Comparison of ENCODE assay signal across 8 cellular contexts in the genomic region with DNA sequence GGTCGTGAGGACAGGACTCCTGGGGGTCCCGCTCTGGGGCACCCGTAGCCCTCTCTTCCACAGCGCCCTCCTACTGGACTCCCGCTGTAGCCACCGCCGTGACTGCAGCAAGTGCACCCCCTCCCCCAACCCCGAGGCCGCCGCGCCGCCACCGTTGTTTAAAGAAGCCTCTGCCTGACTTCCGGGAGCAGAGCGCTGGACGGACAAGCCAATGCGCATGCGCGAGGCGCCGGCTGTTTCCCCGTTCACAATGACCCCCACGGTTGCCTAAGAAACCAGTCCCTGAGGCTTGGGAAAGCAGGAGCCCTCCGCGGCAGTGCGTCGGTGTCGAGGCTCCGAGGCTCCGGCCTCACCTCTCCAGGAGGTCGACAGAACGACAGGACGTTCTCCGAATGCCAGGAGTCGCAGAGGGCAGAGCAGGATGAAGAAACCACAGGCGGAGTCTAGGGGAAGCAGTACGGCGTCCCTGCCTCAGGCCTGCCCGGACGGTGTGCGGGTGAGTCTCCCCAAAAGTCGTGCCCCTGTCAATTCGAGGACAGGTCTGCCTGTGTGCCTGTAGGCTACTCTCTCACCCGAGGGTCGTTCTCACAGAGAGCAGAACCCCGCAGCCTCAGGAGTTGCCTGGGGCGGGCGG.
A peak's percentile ranks its signal among the peaks of the same experiment; 100 is the strongest.
DNase-seq lines count a peak whose midpoint lies in the region; ATAC-seq and TF ChIP-seq lines count a peak whose summit lies in the region.

No MANE protein-coding gene starts in this region.

- H3K9me3 ChIP-seq in tibial artery (peaks cover 0 to 77% (median 55%) of the 10 kb centered on the region in 3 donors), ascending aorta (peaks cover 15 to 68% of the 10 kb centered on the region in 2 donors)

- no peaks in the 10 kb centered on the region for H3K27me3 Mint-ChIP-seq in activated CD4-positive, alpha-beta T cell treated with anti-CD3 and anti-CD28 coated beads for 36 hours

- no peak for TF ChIP-seq POLR2A in erythroblast (IDR thresholded peaks at IDR 0.05; ENCODE audit: low read length)

- H3K27ac Mint-ChIP-seq in activated CD4-positive, alpha-beta T cell treated with anti-CD3 and anti-CD28 coated beads for 36 hours: no peak overlapping the region

- H3K4me3 Mint-ChIP-seq in activated CD4-positive, alpha-beta T cell treated with anti-CD3 and anti-CD28 coated beads for 36 hours: peak overlapping the region; percentile 36

- DNase-seq in COR-L47 (lab: John Stamatoyannopoulos, UW) (peak; percentile 8), erythroblast (lab: John Stamatoyannopoulos, UW) (peak; percentile 10 to 32), posterior cingulate gyrus (peak in 8 of 10 donors; percentile 13 to 93 (median 46)), tibial artery (no peak), ascending aorta (ENCODE audit: low spot score in 2 of 2) (no peak), SKM-1 treated with dmso at 0.1 percent for 144 hours (lab: John Stamatoyannopoulos, UW; ENCODE audit: unreplicated experiment) (no peak)
- peak; percentile 49 for DNase-seq in activated CD4-positive, alpha-beta T cell treated with anti-CD3 and anti-CD28 coated beads for 36 hours

- H3K4me1 Mint-ChIP-seq in activated CD4-positive, alpha-beta T cell treated with anti-CD3 and anti-CD28 coated beads for 36 hours: peaks cover 2% of the 10 kb centered on the region

- ATAC-seq in activated CD4-positive, alpha-beta T cell treated with anti-CD3 and anti-CD28 coated beads for 36 hours: no peak
- ATAC-seq in GM18873 (IDR thresholded peaks at IDR 0.05; ENCODE audit: low FRiP score, unreplicated experiment): no peak

- H3K9me3 Mint-ChIP-seq in activated CD4-positive, alpha-beta T cell treated with anti-CD3 and anti-CD28 coated beads for 36 hours (ENCODE audit: low read depth): peaks cover 27% of the 10 kb centered on the region

- CTCF ChIA-PET in activated CD4-positive, alpha-beta T cell treated with anti-CD3 and anti-CD28 coated beads for 36 hours (lab: Charles Lee): no interaction called here

- H3K27me3 ChIP-seq in tibial artery: no peaks in the 10 kb centered on the region
- H3K27me3 ChIP-seq in ascending aorta: no peaks in the 10 kb centered on the region

- peaks cover 0 to 31% (median 10%) of the 10 kb centered on the region in 3 donors for H3K36me3 ChIP-seq in tibial artery
- peaks cover 0 to 3% of the 10 kb centered on the region in 2 donors for H3K36me3 ChIP-seq in ascending aorta

- H3K36me3 Mint-ChIP-seq in activated CD4-positive, alpha-beta T cell treated with anti-CD3 and anti-CD28 coated beads for 36 hours (ENCODE audit: low read depth): peaks cover 13% of the 10 kb centered on the region

- H3K27ac ChIP-seq in tibial artery (no peak overlapping the region), ascending aorta (no peak overlapping the region)

- intact Hi-C loops in activated CD4-positive, alpha-beta T cell treated with anti-CD3 and anti-CD28 coated beads for 36 hours (cut with DNase I, micrococcal nuclease): no loop called here
- intact Hi-C loops in posterior cingulate gyrus (cut with DNase I) (no loop called here), tibial artery (cut with DNase I; ENCODE audit: low total_unique reads) (no loop called here), ascending aorta (cut with DNase I) (no loop called here)

- TF ChIP-seq CTCF in tibial artery (IDR thresholded peaks at IDR 0.05) (no peak), ascending aorta (IDR thresholded peaks at IDR 0.05) (no peak)

- peak overlapping the region; percentile 33 to 40 for H3K4me3 ChIP-seq in tibial artery
- peak overlapping the region in 1 of 2 donors; percentile 59 for H3K4me3 ChIP-seq in ascending aorta

- POLR2A ChIA-PET in activated CD4-positive, alpha-beta T cell treated with anti-CD3 and anti-CD28 coated beads for 36 hours (lab: Charles Lee): no interaction called here

- H3K4me1 ChIP-seq in tibial artery: no peaks in the 10 kb centered on the region
- H3K4me1 ChIP-seq in ascending aorta: no peaks in the 10 kb centered on the region

Comparison
In these comparisons a context has a peak if more than half of its experiments do, and no peak if none do; other contexts are left out.
1. DNase-seq: peak in COR-L47 (single experiment), activated CD4-positive, alpha-beta T cell treated with anti-CD3 and anti-CD28 coated beads for 36 hours (single experiment), erythroblast (2 of 2) and posterior cingulate gyrus (8 of 10); none in tibial artery (0 of 2), ascending aorta (0 of 2) and SKM-1 treated with dmso at 0.1 percent for 144 hours (single experiment).